ENCODE assay signal across 14 cellular contexts in genomic region chr2:38702413-38702812, GRCh38. TPM values are rescaled to one million over a fixed set of nuclear protein-coding genes. Genes with fewer than 3 reads are reported as not detected.
DNase-seq lines count a peak whose midpoint lies in the region; TF ChIP-seq lines count a peak whose summit lies in the region.
"Had no signal": no experiment of that assay in that cellular context is flagged by ENCODE, and none has a peak within 500 bp of the region (broad histone marks: within the 10 kb centered on the region; RNA-seq: fewer than 3 reads in every experiment).

No MANE protein-coding gene starts in this region.

- peaks cover 22% of the 10 kb centered on the region for H3K4me1 Mint-ChIP-seq in activated naive CD8-positive, alpha-beta T cell (ENCODE audit: low read depth)
- peaks cover 6% of the 10 kb centered on the region for H3K4me1 Mint-ChIP-seq in osteocyte (ENCODE audit: unreplicated experiment)
- H3K4me1 Mint-ChIP-seq: WTC11 had no signal

- H3K27ac Mint-ChIP-seq in activated naive CD8-positive, alpha-beta T cell, result peak overlapping the region; percentile 46
- H3K27ac Mint-ChIP-seq in osteocyte (ENCODE audit: unreplicated experiment), result no peak overlapping the region
- H3K27ac Mint-ChIP-seq: WTC11 had no signal

- H3K4me2 ChIP-seq in hepatocyte, result peak overlapping the region; percentile 6

- H2AFZ ChIP-seq in hepatocyte, result no peak overlapping the region

- no peaks in the 10 kb centered on the region for H3K9me3 Mint-ChIP-seq in activated naive CD8-positive, alpha-beta T cell (ENCODE audit: low read depth)
- H3K9me3 Mint-ChIP-seq in osteocyte (ENCODE audit: unreplicated experiment), result no peaks in the 10 kb centered on the region
- H3K9me3 Mint-ChIP-seq: WTC11 had no signal

- H3K9me2 ChIP-seq in hepatocyte (replicated peaks; ENCODE audit: insufficient read depth), result no peaks in the 10 kb centered on the region

- no peak overlapping the region for H3K4me3 ChIP-seq in AG10803 (ENCODE audit: low read length)
- H3K4me3 ChIP-seq in hepatocyte, result no peak overlapping the region
- H3K4me3 ChIP-seq: Peyer's patch, stomach had no signal

- H3K36me3 Mint-ChIP-seq in activated naive CD8-positive, alpha-beta T cell, result peaks cover 10% of the 10 kb centered on the region
- H3K36me3 Mint-ChIP-seq in osteocyte (ENCODE audit: unreplicated experiment), result no peaks in the 10 kb centered on the region
- H3K36me3 Mint-ChIP-seq: WTC11 had no signal

- TF ChIP-seq CTCF in AG10803 (conservative IDR thresholded peaks at IDR 0.05; ENCODE audit: low read length) (no peak), hepatocyte (IDR thresholded peaks at IDR 0.05; ENCODE audit: poor library complexity) (no peak), osteocyte (IDR thresholded peaks at IDR 0.05) (no peak)

- DNase-seq in AG10803 (ENCODE audit: low read depth), result peak; percentile 83
- DNase-seq in H4 (ENCODE audit: low spot score), result peak; percentile 64
- peak; percentile 58 for DNase-seq in hepatocyte (ENCODE audit: low spot score)
- DNase-seq in NCI-H2196 treated with DMSO at 0.1 percent for 48 hours (lab: John Stamatoyannopoulos, UW; ENCODE audit: unreplicated experiment), result no peak
- no peak for DNase-seq in effector CD4-positive, alpha-beta T cell
- DNase-seq in osteocyte (ENCODE audit: extremely low spot score, unreplicated experiment), result no peak
- DNase-seq in NCI-H146 (lab: John Stamatoyannopoulos, UW), result no peak
- DNase-seq: anterior cingulate cortex; naive thymus-derived CD4-positive, alpha-beta T cell; NCI-H187; Peyer's patch; stomach had no signal

- no peaks in the 10 kb centered on the region for H4K20me1 ChIP-seq in hepatocyte (ENCODE audit: insufficient read depth, poor library complexity, severe bottlenecking)

- H3K27me3 Mint-ChIP-seq in activated naive CD8-positive, alpha-beta T cell, result no peaks in the 10 kb centered on the region
- no peaks in the 10 kb centered on the region for H3K27me3 Mint-ChIP-seq in osteocyte (ENCODE audit: unreplicated experiment)
- H3K27me3 Mint-ChIP-seq: naive thymus-derived CD4-positive, alpha-beta T cell had no signal

- peaks cover 15% of the 10 kb centered on the region for H3K79me2 ChIP-seq in hepatocyte

- H3K27ac ChIP-seq in hepatocyte, result peak overlapping the region; percentile 59
- H3K27ac ChIP-seq: Peyer's patch had no signal

- 34% methylated on average over 1 of the region's 1 CpG for WGBS in hepatocyte (ENCODE audit: low lambda C conversion rate, missing lambda C conversion rate)

- H3K4me1 ChIP-seq in hepatocyte (ENCODE audit: insufficient read depth), result peaks cover 27% of the 10 kb centered on the region
- H3K4me1 ChIP-seq: Peyer's patch had no signal

- no peaks in the 10 kb centered on the region for H3K9me3 ChIP-seq in hepatocyte (ENCODE audit: low read depth)
- H3K9me3 ChIP-seq: Peyer's patch, stomach had no signal

- H3K4me3 Mint-ChIP-seq in activated naive CD8-positive, alpha-beta T cell, result no peak overlapping the region
- no peak overlapping the region for H3K4me3 Mint-ChIP-seq in osteocyte (ENCODE audit: unreplicated experiment)
- H3K4me3 Mint-ChIP-seq: WTC11 had no signal

- no peaks in the 10 kb centered on the region for H3K36me3 ChIP-seq in hepatocyte (replicated peaks; ENCODE audit: insufficient read depth, low read depth)

- H3K27me3 ChIP-seq in hepatocyte, result no peaks in the 10 kb centered on the region
- H3K27me3 ChIP-seq: Peyer's patch, stomach had no signal

RNA-seq across cellular contexts. Expression of gene GALM, which starts 36.5 kb away (rescaled TPM):
- total RNA-seq in H4 (2014; rRNA removed; shearing (Covaris generic)), result not detected in 2 replicates
- 49.2 and 59.4 TPM in 2 replicates for total RNA-seq in hepatocyte
- polyA plus RNA-seq in hepatocyte, result 48.3 and 52.6 TPM in 2 replicates
- total RNA-seq in osteocyte, result 2.9 and 3.8 TPM in 2 replicates

RNA-seq across cellular contexts. Expression of gene SRSF7, which starts 48.7 kb away (rescaled TPM):
- 308 and 364 TPM in 2 replicates for total RNA-seq in H4 (2014; rRNA removed; shearing (Covaris generic))
- total RNA-seq in hepatocyte (113 and 120 TPM in 2 replicates), osteocyte (100 and 103 TPM in 2 replicates)
- 147 and 172 TPM in 2 replicates for polyA plus RNA-seq in hepatocyte

Comparison
In these comparisons a context has a peak if more than half of its experiments do, and no peak if none do; other contexts are left out.
1. DNase-seq: peak in AG10803 (single experiment), H4 (single experiment) and hepatocyte (single experiment); none in NCI-H2196 treated with DMSO at 0.1 percent for 48 hours (single experiment), effector CD4-positive, alpha-beta T cell (single experiment), osteocyte (single experiment) and NCI-H146 (single experiment).
2. RNA of gene GALM, which starts 36.5 kb away (total RNA-seq): 49.2 to 59.4 TPM in hepatocyte; 2.9 to 3.8 TPM in osteocyte and not detected in H4; every median in the first group is over 10 times any median in the second.